ENCODE assay signal across 1 cellular context in the genomic region with DNA sequence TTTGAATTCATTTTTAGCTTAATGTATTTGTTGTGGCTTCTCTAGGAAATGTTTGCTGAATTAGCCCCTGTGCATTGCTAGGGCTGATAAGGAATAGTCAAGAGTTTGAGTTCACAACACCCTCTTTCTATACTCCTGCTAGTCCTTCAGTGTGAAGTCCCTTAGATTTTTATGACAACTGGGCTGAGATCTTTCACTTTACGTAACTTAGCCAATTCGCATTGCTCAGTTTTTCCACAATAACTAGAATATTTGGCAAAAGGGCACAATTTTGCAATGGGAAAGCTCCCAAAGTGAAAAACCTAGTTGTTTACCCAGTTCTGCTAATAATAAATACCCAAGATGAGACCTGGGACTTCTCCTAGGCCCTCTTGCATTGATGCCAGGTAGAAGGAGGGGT.
A peak's percentile ranks its signal among the peaks of the same experiment; 100 is the strongest.
TF ChIP-seq lines count a peak whose summit lies in the region.

No MANE protein-coding gene starts in this region.

TF ChIP-seq in K562, 482 proteins besides CTCF, POLR2A, EP300 and RAD21:
- TF ChIP-seq, protein P1, sequence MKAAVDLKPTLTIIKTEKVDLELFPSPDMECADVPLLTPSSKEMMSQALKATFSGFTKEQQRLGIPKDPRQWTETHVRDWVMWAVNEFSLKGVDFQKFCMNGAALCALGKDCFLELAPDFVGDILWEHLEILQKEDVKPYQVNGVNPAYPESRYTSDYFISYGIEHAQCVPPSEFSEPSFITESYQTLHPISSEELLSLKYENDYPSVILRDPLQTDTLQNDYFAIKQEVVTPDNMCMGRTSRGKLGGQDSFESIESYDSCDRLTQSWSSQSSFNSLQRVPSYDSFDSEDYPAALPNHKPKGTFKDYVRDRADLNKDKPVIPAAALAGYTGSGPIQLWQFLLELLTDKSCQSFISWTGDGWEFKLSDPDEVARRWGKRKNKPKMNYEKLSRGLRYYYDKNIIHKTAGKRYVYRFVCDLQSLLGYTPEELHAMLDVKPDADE (conservative IDR thresholded peaks at IDR 0.05; ENCODE audit: control insufficient read depth, low read depth, low read length): no peak
- TF ChIP-seq TCF3 (CRISPR knock-in tag; IDR thresholded peaks at IDR 0.05) (0 out of 2 replicates have a peak, but pooled peaks have one; percentile 30), ZFP30 (CRISPR knock-in tag; IDR thresholded peaks at IDR 0.05; ENCODE audit: borderline replicate concordance) (no peak), SRF (CRISPR knock-in tag; IDR thresholded peaks at IDR 0.05) (no peak)
